1 cellular context compared by ENCODE assay signal in the genomic region with DNA sequence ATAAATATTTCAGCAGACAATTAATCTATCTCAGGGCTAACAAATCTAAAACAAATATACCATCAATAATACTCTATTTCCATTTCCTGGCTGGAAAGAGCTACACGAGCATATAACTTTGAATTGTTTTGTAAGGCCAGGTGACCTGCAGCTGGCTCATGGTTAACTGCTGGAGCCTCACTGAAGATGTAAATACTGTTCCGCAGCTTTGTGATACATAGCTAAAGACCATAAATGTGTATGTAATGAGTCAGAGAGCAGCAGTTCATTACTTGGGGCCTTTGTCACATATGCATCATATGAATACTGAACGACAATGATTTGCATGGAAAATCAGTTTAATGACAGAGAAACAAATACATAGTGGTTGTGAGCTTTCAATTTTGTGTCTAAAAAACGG.
TF ChIP-seq lines count a peak whose summit lies in the region.

No MANE protein-coding gene starts in this region.

TF ChIP-seq in SK-N-SH treated with all-trans-retinoic acid at 6 μM for 48 hours, 23 proteins besides CTCF, POLR2A, EP300 and RAD21 (continued from another document):
- TF ChIP-seq, protein P1, sequence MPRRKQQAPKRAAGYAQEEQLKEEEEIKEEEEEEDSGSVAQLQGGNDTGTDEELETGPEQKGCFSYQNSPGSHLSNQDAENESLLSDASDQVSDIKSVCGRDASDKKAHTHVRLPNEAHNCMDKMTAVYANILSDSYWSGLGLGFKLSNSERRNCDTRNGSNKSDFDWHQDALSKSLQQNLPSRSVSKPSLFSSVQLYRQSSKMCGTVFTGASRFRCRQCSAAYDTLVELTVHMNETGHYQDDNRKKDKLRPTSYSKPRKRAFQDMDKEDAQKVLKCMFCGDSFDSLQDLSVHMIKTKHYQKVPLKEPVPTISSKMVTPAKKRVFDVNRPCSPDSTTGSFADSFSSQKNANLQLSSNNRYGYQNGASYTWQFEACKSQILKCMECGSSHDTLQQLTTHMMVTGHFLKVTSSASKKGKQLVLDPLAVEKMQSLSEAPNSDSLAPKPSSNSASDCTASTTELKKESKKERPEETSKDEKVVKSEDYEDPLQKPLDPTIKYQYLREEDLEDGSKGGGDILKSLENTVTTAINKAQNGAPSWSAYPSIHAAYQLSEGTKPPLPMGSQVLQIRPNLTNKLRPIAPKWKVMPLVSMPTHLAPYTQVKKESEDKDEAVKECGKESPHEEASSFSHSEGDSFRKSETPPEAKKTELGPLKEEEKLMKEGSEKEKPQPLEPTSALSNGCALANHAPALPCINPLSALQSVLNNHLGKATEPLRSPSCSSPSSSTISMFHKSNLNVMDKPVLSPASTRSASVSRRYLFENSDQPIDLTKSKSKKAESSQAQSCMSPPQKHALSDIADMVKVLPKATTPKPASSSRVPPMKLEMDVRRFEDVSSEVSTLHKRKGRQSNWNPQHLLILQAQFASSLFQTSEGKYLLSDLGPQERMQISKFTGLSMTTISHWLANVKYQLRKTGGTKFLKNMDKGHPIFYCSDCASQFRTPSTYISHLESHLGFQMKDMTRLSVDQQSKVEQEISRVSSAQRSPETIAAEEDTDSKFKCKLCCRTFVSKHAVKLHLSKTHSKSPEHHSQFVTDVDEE (CRISPR knock-in tag; IDR thresholded peaks at IDR 0.05), result no peak
- TF ChIP-seq OSR1 (CRISPR knock-in tag; IDR thresholded peaks at IDR 0.05) (no peak), ZNF8 (CRISPR knock-in tag; IDR thresholded peaks at IDR 0.05) (no peak), CSDC2 (CRISPR knock-in tag; IDR thresholded peaks at IDR 0.05) (no peak), ESRRG (CRISPR knock-in tag; IDR thresholded peaks at IDR 0.05) (no peak), ZNF70 (CRISPR knock-in tag; IDR thresholded peaks at IDR 0.05) (no peak)
- TF ChIP-seq, protein P2, sequence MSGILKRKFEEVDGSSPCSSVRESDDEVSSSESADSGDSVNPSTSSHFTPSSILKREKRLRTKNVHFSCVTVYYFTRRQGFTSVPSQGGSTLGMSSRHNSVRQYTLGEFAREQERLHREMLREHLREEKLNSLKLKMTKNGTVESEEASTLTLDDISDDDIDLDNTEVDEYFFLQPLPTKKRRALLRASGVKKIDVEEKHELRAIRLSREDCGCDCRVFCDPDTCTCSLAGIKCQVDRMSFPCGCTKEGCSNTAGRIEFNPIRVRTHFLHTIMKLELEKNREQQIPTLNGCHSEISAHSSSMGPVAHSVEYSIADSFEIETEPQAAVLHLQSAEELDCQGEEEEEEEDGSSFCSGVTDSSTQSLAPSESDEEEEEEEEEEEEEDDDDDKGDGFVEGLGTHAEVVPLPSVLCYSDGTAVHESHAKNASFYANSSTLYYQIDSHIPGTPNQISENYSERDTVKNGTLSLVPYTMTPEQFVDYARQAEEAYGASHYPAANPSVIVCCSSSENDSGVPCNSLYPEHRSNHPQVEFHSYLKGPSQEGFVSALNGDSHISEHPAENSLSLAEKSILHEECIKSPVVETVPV (CRISPR knock-in tag; IDR thresholded peaks at IDR 0.05), result no peak
TF ChIP-seq in SK-N-SH treated with all-trans-retinoic acid at 6 μM for 48 hours: peak in this region for 0.
